Comparison of ENCODE assay signal across 9 cellular contexts in genomic region chr7:100430450-100431285, GRCh38. TPM values are rescaled to one million over a fixed set of nuclear protein-coding genes. Genes with fewer than 3 reads are reported as not detected.
A peak's percentile ranks its signal among the peaks of the same experiment; 100 is the strongest.
DNase-seq lines count a peak whose midpoint lies in the region; TF ChIP-seq lines count a peak whose summit lies in the region.
"Had no signal": no experiment of that assay in that cellular context is flagged by ENCODE, and none has a peak within 500 bp of the region (broad histone marks: within the 10 kb centered on the region; RNA-seq: fewer than 3 reads in every experiment).

No MANE protein-coding gene starts in this region.

- H2AFZ ChIP-seq in hepatocyte = no peak overlapping the region

- peaks cover 46% of the 10 kb centered on the region for H3K4me1 Mint-ChIP-seq in activated naive CD8-positive, alpha-beta T cell (ENCODE audit: low read depth)

- H3K27ac ChIP-seq in hepatocyte = peak overlapping the region; percentile 98

- no peaks in the 10 kb centered on the region for H3K9me3 ChIP-seq in ES-I3 (ENCODE audit: control insufficient read depth, insufficient read depth, low read length)
- no peaks in the 10 kb centered on the region for H3K9me3 ChIP-seq in hepatocyte (ENCODE audit: low read depth)
- H3K9me3 ChIP-seq in skeletal muscle satellite cell (replicated peaks; ENCODE audit: low read length) = no peaks in the 10 kb centered on the region

- peak; percentile 49 for DNase-seq in MV-4-11 (lab: John Stamatoyannopoulos, UW)
- no peak for DNase-seq in hepatocyte (ENCODE audit: low spot score)
- DNase-seq in NCI-H226 = no peak
- no peak for DNase-seq in UCSD-AML1 (lab: John Stamatoyannopoulos, UW; ENCODE audit: unreplicated experiment)
- DNase-seq in NCI-H524 treated with DMSO at 0.1 percent for 48 hours (lab: John Stamatoyannopoulos, UW) = no peak

- 51% methylated on average over 22 of the region's 33 CpGs for WGBS in hepatocyte (ENCODE audit: low lambda C conversion rate, missing lambda C conversion rate)

- TF ChIP-seq CTCF in hepatocyte (IDR thresholded peaks at IDR 0.05; ENCODE audit: poor library complexity) = no peak

- H3K4me3 ChIP-seq in hepatocyte (peak overlapping the region; percentile 50), skeletal muscle satellite cell (ENCODE audit: low read length) (peak overlapping the region; percentile 89)

- peak overlapping the region; percentile 74 for H3K4me2 ChIP-seq in hepatocyte
- H3K4me2 ChIP-seq in skeletal muscle satellite cell (ENCODE audit: low read length) = peak overlapping the region; percentile 95

- H3K9me3 Mint-ChIP-seq in activated naive CD8-positive, alpha-beta T cell (ENCODE audit: low read depth) = no peaks in the 10 kb centered on the region

- H3K9me2 ChIP-seq in hepatocyte (replicated peaks; ENCODE audit: insufficient read depth) = no peaks in the 10 kb centered on the region

- no peaks in the 10 kb centered on the region; the same call in 1 of the 2 replicates for H3K4me1 ChIP-seq in ES-I3 (ENCODE audit: insufficient read depth, low read length)
- H3K4me1 ChIP-seq in hepatocyte (ENCODE audit: insufficient read depth) = peaks cover 35% of the 10 kb centered on the region
- peaks cover 39% of the 10 kb centered on the region for H3K4me1 ChIP-seq in skeletal muscle satellite cell (ENCODE audit: control insufficient read depth, insufficient read depth, low read length)

- H3K27me3 ChIP-seq in hepatocyte = no peaks in the 10 kb centered on the region
- no peaks in the 10 kb centered on the region for H3K27me3 ChIP-seq in skeletal muscle satellite cell (ENCODE audit: control insufficient read depth, insufficient read depth, low read length)

- H3K36me3 ChIP-seq in ES-I3 (ENCODE audit: insufficient read depth, low read length) = 0 out of 2 replicates have a peak, but pooled peaks cover 10% of the 10 kb centered on the region
- H3K36me3 ChIP-seq in hepatocyte (replicated peaks; ENCODE audit: insufficient read depth, low read depth) = no peaks in the 10 kb centered on the region
- peaks cover 45% of the 10 kb centered on the region for H3K36me3 ChIP-seq in skeletal muscle satellite cell (ENCODE audit: insufficient read depth, low read length)

- peaks cover 8% of the 10 kb centered on the region for H3K36me3 Mint-ChIP-seq in activated naive CD8-positive, alpha-beta T cell

- H3K79me2 ChIP-seq in hepatocyte = peaks cover 53% of the 10 kb centered on the region

- peak overlapping the region; percentile 86 for H3K27ac Mint-ChIP-seq in activated naive CD8-positive, alpha-beta T cell

- peak overlapping the region; percentile 75 for H3K9ac ChIP-seq in ES-I3 (ENCODE audit: low read depth, low read length)
- H3K9ac ChIP-seq in skeletal muscle satellite cell (ENCODE audit: low read depth, low read length) = peak overlapping the region; percentile 99

- H3K4me3 Mint-ChIP-seq in activated naive CD8-positive, alpha-beta T cell = peak overlapping the region; percentile 93

- no peaks in the 10 kb centered on the region for H3K27me3 Mint-ChIP-seq in activated naive CD8-positive, alpha-beta T cell

- peaks cover 3% of the 10 kb centered on the region for H4K20me1 ChIP-seq in hepatocyte (ENCODE audit: insufficient read depth, poor library complexity, severe bottlenecking)

RNA-seq across cellular contexts. Expression of gene MEPCE, which starts 1.0 kb away (rescaled TPM):
- 20.9 and 23.1 TPM in 2 replicates for total RNA-seq in hepatocyte
- polyA plus RNA-seq in hepatocyte = 15.8 and 17.2 TPM in 2 replicates
- 26.6 and 40.6 TPM in 2 replicates for total RNA-seq in skeletal muscle satellite cell (2012; rRNA removed)

RNA-seq across cellular contexts. Expression of gene ZCWPW1, which starts 2.2 kb away (rescaled TPM):
- 1.8 and 2.2 TPM in 2 replicates for total RNA-seq in hepatocyte
- 3.3 and 4.9 TPM in 2 replicates for polyA plus RNA-seq in hepatocyte
- total RNA-seq in skeletal muscle satellite cell (2012; rRNA removed) = 0.66 and 1.0 TPM in 2 replicates

RNA-seq across cellular contexts. Expression of gene PPP1R35, which starts 5.6 kb away (rescaled TPM):
- 10.0 and 12.8 TPM in 2 replicates for total RNA-seq in hepatocyte
- 39.6 and 50.3 TPM in 2 replicates for polyA plus RNA-seq in hepatocyte
- total RNA-seq in skeletal muscle satellite cell (2012; rRNA removed) = 11.8 and 12.7 TPM in 2 replicates

RNA-seq across cellular contexts. Expression of gene SPACDR, which starts 33.4 kb away (rescaled TPM):
- total RNA-seq in hepatocyte = 0.13 and 0.72 TPM in 2 replicates
- 0.46 TPM in 1 of 2 replicates, not detected in the other for polyA plus RNA-seq in hepatocyte
- total RNA-seq in skeletal muscle satellite cell (2012; rRNA removed) = 0.51 and 1.1 TPM in 2 replicates
- total RNA-seq: LHCN-M2 had no signal

RNA-seq across cellular contexts. Expression of gene TSC22D4, which starts 48.3 kb away (rescaled TPM):
- total RNA-seq in hepatocyte = 25.4 and 26.2 TPM in 2 replicates
- 89.6 and 90.7 TPM in 2 replicates for polyA plus RNA-seq in hepatocyte
- total RNA-seq in skeletal muscle satellite cell (2012; rRNA removed) = 34.5 and 41.9 TPM in 2 replicates
